In the genomic region with DNA sequence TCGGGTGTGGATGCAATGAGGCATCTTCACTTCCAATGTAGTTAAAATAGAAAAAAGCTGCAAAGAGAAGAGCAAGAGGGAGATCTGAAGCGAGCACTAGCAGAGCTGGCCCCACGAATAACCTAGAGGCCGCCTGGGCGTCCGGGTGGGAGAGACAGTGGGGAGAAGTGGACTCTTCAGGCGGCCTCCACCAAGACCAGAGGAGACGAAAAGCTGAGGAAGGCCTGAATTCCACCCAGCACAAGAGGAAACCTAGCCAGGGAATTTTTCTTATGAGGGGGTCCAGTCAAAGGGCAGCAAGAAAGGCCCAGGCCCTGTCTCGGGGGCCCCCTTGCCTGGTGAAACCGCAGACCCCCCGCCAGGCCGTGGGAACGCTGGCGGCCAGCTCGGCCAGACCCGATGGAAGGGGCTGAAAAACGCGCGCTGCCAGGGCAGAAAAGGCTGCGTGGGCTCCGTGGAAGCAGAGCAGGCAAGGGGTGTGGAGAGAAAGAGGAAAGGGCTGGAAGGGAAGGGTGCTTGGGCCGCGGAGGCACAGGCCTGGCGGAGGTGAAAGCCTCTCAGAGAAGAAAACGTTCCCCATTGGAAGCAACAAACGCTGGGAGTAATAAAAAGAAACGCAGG, we compare ENCODE assay signal across 1 cellular context.
TF ChIP-seq lines count a peak whose summit lies in the region.

No MANE protein-coding gene starts in this region.

TF ChIP-seq in HepG2, 621 proteins besides CTCF, POLR2A, EP300 and RAD21:
- TF ChIP-seq, protein P1, sequence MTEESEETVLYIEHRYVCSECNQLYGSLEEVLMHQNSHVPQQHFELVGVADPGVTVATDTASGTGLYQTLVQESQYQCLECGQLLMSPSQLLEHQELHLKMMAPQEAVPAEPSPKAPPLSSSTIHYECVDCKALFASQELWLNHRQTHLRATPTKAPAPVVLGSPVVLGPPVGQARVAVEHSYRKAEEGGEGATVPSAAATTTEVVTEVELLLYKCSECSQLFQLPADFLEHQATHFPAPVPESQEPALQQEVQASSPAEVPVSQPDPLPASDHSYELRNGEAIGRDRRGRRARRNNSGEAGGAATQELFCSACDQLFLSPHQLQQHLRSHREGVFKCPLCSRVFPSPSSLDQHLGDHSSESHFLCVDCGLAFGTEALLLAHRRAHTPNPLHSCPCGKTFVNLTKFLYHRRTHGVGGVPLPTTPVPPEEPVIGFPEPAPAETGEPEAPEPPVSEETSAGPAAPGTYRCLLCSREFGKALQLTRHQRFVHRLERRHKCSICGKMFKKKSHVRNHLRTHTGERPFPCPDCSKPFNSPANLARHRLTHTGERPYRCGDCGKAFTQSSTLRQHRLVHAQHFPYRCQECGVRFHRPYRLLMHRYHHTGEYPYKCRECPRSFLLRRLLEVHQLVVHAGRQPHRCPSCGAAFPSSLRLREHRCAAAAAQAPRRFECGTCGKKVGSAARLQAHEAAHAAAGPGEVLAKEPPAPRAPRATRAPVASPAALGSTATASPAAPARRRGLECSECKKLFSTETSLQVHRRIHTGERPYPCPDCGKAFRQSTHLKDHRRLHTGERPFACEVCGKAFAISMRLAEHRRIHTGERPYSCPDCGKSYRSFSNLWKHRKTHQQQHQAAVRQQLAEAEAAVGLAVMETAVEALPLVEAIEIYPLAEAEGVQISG (CRISPR knock-in tag; IDR thresholded peaks at IDR 0.05): no peak
- no peak for TF ChIP-seq KDM4B (CRISPR knock-in tag; IDR thresholded peaks at IDR 0.05)
- TF ChIP-seq, protein P2, sequence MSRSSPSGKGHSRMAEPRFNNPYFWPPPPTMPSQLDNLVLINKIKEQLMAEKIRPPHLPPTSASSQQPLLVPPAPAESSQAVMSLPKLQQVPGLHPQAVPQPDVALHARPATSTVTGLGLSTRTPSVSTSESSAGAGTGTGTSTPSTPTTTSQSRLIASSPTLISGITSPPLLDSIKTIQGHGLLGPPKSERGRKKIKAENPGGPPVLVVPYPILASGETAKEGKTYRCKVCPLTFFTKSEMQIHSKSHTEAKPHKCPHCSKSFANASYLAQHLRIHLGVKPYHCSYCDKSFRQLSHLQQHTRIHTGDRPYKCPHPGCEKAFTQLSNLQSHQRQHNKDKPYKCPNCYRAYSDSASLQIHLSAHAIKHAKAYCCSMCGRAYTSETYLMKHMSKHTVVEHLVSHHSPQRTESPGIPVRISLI (CRISPR knock-in tag; IDR thresholded peaks at IDR 0.05; ENCODE audit: borderline replicate concordance): no peak
